Comparison of ENCODE assay signal across 13 cellular contexts in the genomic region with DNA sequence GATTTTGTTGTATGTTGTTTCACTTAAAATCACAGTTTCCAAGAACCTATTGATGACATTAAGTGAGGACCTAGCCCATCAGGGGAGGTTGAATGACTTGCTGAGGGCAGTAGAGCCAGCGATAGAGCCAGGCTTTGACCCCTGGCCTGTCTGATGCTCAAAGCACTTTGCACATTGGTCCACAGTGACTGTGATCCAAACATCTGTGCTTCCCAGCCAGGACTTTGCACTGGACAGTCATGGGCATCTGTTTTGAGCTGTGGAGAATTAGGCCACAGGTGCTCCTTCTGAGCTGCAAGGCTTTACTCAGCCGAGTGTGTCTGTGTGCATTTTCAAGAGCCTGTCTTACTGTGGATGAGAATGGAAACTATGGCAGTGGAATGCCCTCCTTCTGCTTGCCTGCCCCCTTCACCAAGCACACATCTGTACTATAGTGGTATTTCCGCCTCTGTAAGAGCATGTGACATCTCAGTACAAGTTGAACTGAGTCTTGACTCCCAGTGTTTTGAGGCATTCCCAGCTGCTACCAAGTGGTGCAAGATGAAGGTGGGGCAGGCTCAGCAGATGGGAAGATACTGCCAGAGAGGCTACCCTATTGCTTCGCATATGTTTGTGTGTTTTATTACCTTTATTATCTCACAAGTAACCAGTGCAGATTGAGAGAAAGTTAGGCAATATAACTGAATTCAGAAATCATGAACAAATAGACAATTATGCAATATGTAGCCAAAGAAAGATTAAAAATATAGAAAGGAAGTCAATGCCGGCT.
DNase-seq lines count a peak whose midpoint lies in the region; ATAC-seq and TF ChIP-seq lines count a peak whose summit lies in the region.
"Had no signal": no experiment of that assay in that cellular context is flagged by ENCODE, and none has a peak within 500 bp of the region (broad histone marks: within the 10 kb centered on the region; RNA-seq: fewer than 3 reads in every experiment).

No MANE protein-coding gene starts in this region.

- 95% methylated on average over 4 of the region's 5 CpGs for WGBS in mammary epithelial cell (ENCODE audit: low coverage, missing lambda C conversion rate)
- 47% methylated on average over 5 of the region's 5 CpGs for WGBS in liver

- H3K36me3 Mint-ChIP-seq in MCF 10A (ENCODE audit: insufficient read depth, unreplicated experiment) (no peaks in the 10 kb centered on the region), mesothelial cell of epicardium (no peaks in the 10 kb centered on the region)
- H3K36me3 Mint-ChIP-seq in activated CD8-positive, alpha-beta memory T cell treated with anti-CD3 and anti-CD28 coated beads, Interleukin-2, amount 10 ng/mL, durations not matched to agents 7 days and 5 days = peaks cover 8% of the 10 kb centered on the region

- H3K36me3 ChIP-seq in mammary epithelial cell (ENCODE audit: insufficient read depth, low read length) (no peaks in the 10 kb centered on the region), colonic mucosa (no peaks in the 10 kb centered on the region), liver (ENCODE audit: control insufficient read depth in 4 of 4, insufficient read depth in 3 of 4, low read depth in 1 of 4, low read length in 3 of 4) (no peaks in the 10 kb centered on the region), OCI-LY7 (ENCODE audit: insufficient read depth, low read length) (no peaks in the 10 kb centered on the region)

- intact Hi-C loops in MCF 10A (cut with micrococcal nuclease) (no loop called here), mammary epithelial cell (cut with micrococcal nuclease) (no loop called here), colonic mucosa (cut with DNase I) (no loop called here), OCI-LY7 (cut with micrococcal nuclease; ENCODE audit: unreplicated experiment) (no loop called here)

- DNase-seq in MCF 10A (ENCODE audit: unreplicated experiment) (peak; percentile 33), mammary epithelial cell (no peak), colonic mucosa (peak; percentile 37), OCI-LY7 (ENCODE audit: low spot score) (no peak), mesothelial cell of epicardium (ENCODE audit: low spot score in 2 of 2, unreplicated experiment in 2 of 2) (no peak)
- no peak for DNase-seq in activated CD8-positive, alpha-beta memory T cell treated with anti-CD3 and anti-CD28 coated beads, Interleukin-2, amount 10 ng/mL, durations not matched to agents 7 days and 5 days
- DNase-seq: DMS53, NCI-H1694, NCI-H446 treated with DMSO at 0.1 percent for 48 hours had no signal

- H3K4me3 ChIP-seq in mammary epithelial cell (replicated peaks in 1 of 3; ENCODE audit: insufficient read depth in 1 of 3, low read depth in 2 of 3, low read length in 3 of 3) (no peak overlapping the region), colonic mucosa (no peak overlapping the region), liver (ENCODE audit: low read depth in 1 of 3, low read length in 3 of 3) (no peak overlapping the region), OCI-LY7 (ENCODE audit: low read depth, low read length, poor library complexity, severe bottlenecking) (no peak overlapping the region)
- H3K4me3 ChIP-seq: A549 had no signal

- CTCF ChIA-PET in MCF 10A (lab: Yijun Ruan, JAX) = interaction anchor here (0.6 to 0.9 kb wide), 4 partner anchors 12 to 405 kb away, joined by 3 to 4 read pairs (median 3); no protein-coding TSS in a partner anchor
- CTCF ChIA-PET in mammary epithelial cell (lab: Charles Lee; ENCODE audit: low non-redundant PET) = no interaction called here
- CTCF ChIA-PET in activated CD8-positive, alpha-beta memory T cell treated with anti-CD3 and anti-CD28 coated beads, Interleukin-2, amount 10 ng/mL, durations not matched to agents 7 days and 5 days (lab: Charles Lee) = interaction anchor here (0.9 kb wide), 1 partner anchor 8 kb away, joined by 5 read pairs; no protein-coding TSS in a partner anchor
- CTCF ChIA-PET in OCI-LY7 (lab: Charles Lee; ENCODE audit: unreplicated experiment) = interaction anchor here (0.9 kb wide), 1 partner anchor 60 kb away, joined by 3 read pairs; no protein-coding TSS in a partner anchor

- no peaks in the 10 kb centered on the region for H3K9me3 ChIP-seq in mammary epithelial cell (replicated peaks; ENCODE audit: insufficient read depth, low read length)
- H3K9me3 ChIP-seq in colonic mucosa = no peaks in the 10 kb centered on the region
- H3K9me3 ChIP-seq in liver (ENCODE audit: control insufficient read depth in 4 of 4, low read length in 3 of 4) = no peaks in the 10 kb centered on the region
- no peaks in the 10 kb centered on the region for H3K9me3 ChIP-seq in OCI-LY7 (ENCODE audit: low read length)
- H3K9me3 ChIP-seq: A549 had no signal

- TF ChIP-seq CTCF in MCF 10A (IDR thresholded peaks at IDR 0.05; ENCODE audit: unreplicated experiment) (no peak), mammary epithelial cell (conservative IDR thresholded peaks at IDR 0.05 in 1 of 2, IDR thresholded peaks at IDR 0.05 in 1 of 2; ENCODE audit: extremely low read depth in 1 of 2, insufficient read depth in 1 of 2, low read depth in 1 of 2, low read length in 2 of 2) (no peak), colonic mucosa (IDR thresholded peaks at IDR 0.05) (no peak), liver (IDR thresholded peaks at IDR 0.05; ENCODE audit: low read depth, low read length, missing input control) (no peak), OCI-LY7 (conservative IDR thresholded peaks at IDR 0.05; ENCODE audit: low read length) (no peak), mesothelial cell of epicardium (IDR thresholded peaks at IDR 0.05; ENCODE audit: unreplicated experiment) (no peak)

- H3K9me2 ChIP-seq in OCI-LY7 (ENCODE audit: insufficient read depth, low read length) = no peaks in the 10 kb centered on the region

- H3K4me2 ChIP-seq in mammary epithelial cell (ENCODE audit: insufficient read depth, low read depth, low read length) = no peak overlapping the region
- no peak overlapping the region for H3K4me2 ChIP-seq in OCI-LY7 (ENCODE audit: low read length)
- H3K4me2 ChIP-seq: A549 had no signal

- no peaks in the 10 kb centered on the region for H3K9me3 Mint-ChIP-seq in MCF 10A (ENCODE audit: unreplicated experiment)
- peaks cover 3% of the 10 kb centered on the region for H3K9me3 Mint-ChIP-seq in activated CD8-positive, alpha-beta memory T cell treated with anti-CD3 and anti-CD28 coated beads, Interleukin-2, amount 10 ng/mL, durations not matched to agents 7 days and 5 days (ENCODE audit: low read depth)
- peaks cover 5% of the 10 kb centered on the region for H3K9me3 Mint-ChIP-seq in mesothelial cell of epicardium

- H4K20me1 ChIP-seq in mammary epithelial cell (ENCODE audit: insufficient read depth, low read length) = no peaks in the 10 kb centered on the region
- H4K20me1 ChIP-seq in OCI-LY7 (ENCODE audit: insufficient read depth, low read length) = no peaks in the 10 kb centered on the region

- H3K4me3 Mint-ChIP-seq in MCF 10A (ENCODE audit: unreplicated experiment) (no peak overlapping the region), mesothelial cell of epicardium (no peak overlapping the region)
- H3K4me3 Mint-ChIP-seq in activated CD8-positive, alpha-beta memory T cell treated with anti-CD3 and anti-CD28 coated beads, Interleukin-2, amount 10 ng/mL, durations not matched to agents 7 days and 5 days = no peak overlapping the region

- H3K9ac ChIP-seq in mammary epithelial cell (ENCODE audit: insufficient read depth, low read length) (no peak overlapping the region), colonic mucosa (ENCODE audit: low read depth in 2 of 2, low read length in 2 of 2) (no peak overlapping the region), liver (ENCODE audit: low read depth in 1 of 2, low read length in 2 of 2) (no peak overlapping the region)

- H3K4me1 Mint-ChIP-seq in MCF 10A (ENCODE audit: insufficient read depth, unreplicated experiment) (peaks cover 25% of the 10 kb centered on the region), mesothelial cell of epicardium (no peaks in the 10 kb centered on the region)
- H3K4me1 Mint-ChIP-seq in activated CD8-positive, alpha-beta memory T cell treated with anti-CD3 and anti-CD28 coated beads, Interleukin-2, amount 10 ng/mL, durations not matched to agents 7 days and 5 days = peaks cover 29% of the 10 kb centered on the region

- POLR2A ChIA-PET in MCF 10A (lab: Yijun Ruan, JAX) (interaction anchor here (0.6 to 1.2 kb wide), 4 partner anchors 11 to 138 kb away, joined by 3 to 5 read pairs (median 4); no protein-coding TSS in a partner anchor), OCI-LY7 (lab: Charles Lee) (no interaction called here)

- H3K27me3 Mint-ChIP-seq in MCF 10A (ENCODE audit: insufficient read depth, unreplicated experiment) (no peaks in the 10 kb centered on the region), mesothelial cell of epicardium (ENCODE audit: low read depth) (no peaks in the 10 kb centered on the region)
- peaks cover under 1% of the 10 kb centered on the region for H3K27me3 Mint-ChIP-seq in activated CD8-positive, alpha-beta memory T cell treated with anti-CD3 and anti-CD28 coated beads, Interleukin-2, amount 10 ng/mL, durations not matched to agents 7 days and 5 days

- no peaks in the 10 kb centered on the region for H3K27me3 ChIP-seq in mammary epithelial cell (ENCODE audit: insufficient read depth, low read length)
- no peaks in the 10 kb centered on the region for H3K27me3 ChIP-seq in colonic mucosa
- H3K27me3 ChIP-seq in liver (ENCODE audit: control insufficient read depth in 4 of 4, insufficient read depth in 4 of 4, low read length in 3 of 4) = no peaks in the 10 kb centered on the region

- in situ Hi-C loops in mammary epithelial cell (cut with MboI; ENCODE audit: low sequenced_read_pairs in 2 of 2) = no loop called here

- H2AFZ ChIP-seq in mammary epithelial cell (ENCODE audit: low read depth, low read length) = no peak overlapping the region
- no peak overlapping the region for H2AFZ ChIP-seq in OCI-LY7 (ENCODE audit: low read length)

- H3K27ac Mint-ChIP-seq in MCF 10A (ENCODE audit: low read depth, unreplicated experiment) = peak overlapping the region; percentile 85
- no peak overlapping the region for H3K27ac Mint-ChIP-seq in activated CD8-positive, alpha-beta memory T cell treated with anti-CD3 and anti-CD28 coated beads, Interleukin-2, amount 10 ng/mL, durations not matched to agents 7 days and 5 days
- no peak overlapping the region for H3K27ac Mint-ChIP-seq in mesothelial cell of epicardium

- dilution Hi-C loops in mammary epithelial cell (cut with HindIII; ENCODE audit: low sequenced_read_pairs) = no loop called here

- ATAC-seq in activated CD8-positive, alpha-beta memory T cell treated with anti-CD3 and anti-CD28 coated beads, Interleukin-2, amount 10 ng/mL, durations not matched to agents 7 days and 5 days = no peak
- ATAC-seq: A549 had no signal

- peak; percentile 49 to 71 for TF ChIP-seq RAD21 in liver (IDR thresholded peaks at IDR 0.05)

- H3K79me2 ChIP-seq in mammary epithelial cell (ENCODE audit: insufficient read depth, low read length) = no peaks in the 10 kb centered on the region
- H3K79me2 ChIP-seq in OCI-LY7 (ENCODE audit: insufficient read depth, low read depth, low read length) = no peaks in the 10 kb centered on the region

- H3K27ac ChIP-seq in mammary epithelial cell (ENCODE audit: insufficient read depth, low read depth, low read length) (no peak overlapping the region), colonic mucosa (no peak overlapping the region), liver (ENCODE audit: low read depth in 1 of 2, low read length in 2 of 2) (peak overlapping the region; percentile 20 to 57), OCI-LY7 (ENCODE audit: low read depth, low read length, poor library complexity, severe bottlenecking) (no peak overlapping the region)
- H3K27ac ChIP-seq: A549, C4-2B, RWPE1 had no signal

- BruUV-seq in MCF 10A (replicated peaks; lab: Mats Ljungman, UMichigan) (no TSS peak), mammary epithelial cell (replicated peaks; lab: Mats Ljungman, UMichigan) (no TSS peak), OCI-LY7 (replicated peaks; lab: Mats Ljungman, UMichigan) (no TSS peak)

- H3K4me1 ChIP-seq in mammary epithelial cell (ENCODE audit: insufficient read depth, low read length) (peaks cover 26% of the 10 kb centered on the region), colonic mucosa (no peaks in the 10 kb centered on the region), liver (ENCODE audit: control insufficient read depth in 4 of 4, insufficient read depth in 4 of 4, low read length in 3 of 4) (peaks cover 8 to 27% (median 17%) of the 10 kb centered on the region in 4 donors), OCI-LY7 (ENCODE audit: insufficient read depth, low read length, poor library complexity, severe bottlenecking) (no peaks in the 10 kb centered on the region)
- H3K4me1 ChIP-seq: A549 had no signal

Comparison
In these comparisons a context has a peak if more than half of its experiments do, and no peak if none do; other contexts are left out.
1. DNase-seq: peak in MCF 10A (single experiment) and colonic mucosa (single experiment); none in mammary epithelial cell (single experiment), activated CD8-positive, alpha-beta memory T cell treated with anti-CD3 and anti-CD28 coated beads, Interleukin-2, amount 10 ng/mL, durations not matched to agents 7 days and 5 days (single experiment), OCI-LY7 (single experiment) and mesothelial cell of epicardium (0 of 2).
2. H3K27ac ChIP-seq: peak in liver (2 of 2); none in mammary epithelial cell (single experiment), colonic mucosa (single experiment) and OCI-LY7 (single experiment).